ENCODE assay signal across 9 cellular contexts in the genomic region with DNA sequence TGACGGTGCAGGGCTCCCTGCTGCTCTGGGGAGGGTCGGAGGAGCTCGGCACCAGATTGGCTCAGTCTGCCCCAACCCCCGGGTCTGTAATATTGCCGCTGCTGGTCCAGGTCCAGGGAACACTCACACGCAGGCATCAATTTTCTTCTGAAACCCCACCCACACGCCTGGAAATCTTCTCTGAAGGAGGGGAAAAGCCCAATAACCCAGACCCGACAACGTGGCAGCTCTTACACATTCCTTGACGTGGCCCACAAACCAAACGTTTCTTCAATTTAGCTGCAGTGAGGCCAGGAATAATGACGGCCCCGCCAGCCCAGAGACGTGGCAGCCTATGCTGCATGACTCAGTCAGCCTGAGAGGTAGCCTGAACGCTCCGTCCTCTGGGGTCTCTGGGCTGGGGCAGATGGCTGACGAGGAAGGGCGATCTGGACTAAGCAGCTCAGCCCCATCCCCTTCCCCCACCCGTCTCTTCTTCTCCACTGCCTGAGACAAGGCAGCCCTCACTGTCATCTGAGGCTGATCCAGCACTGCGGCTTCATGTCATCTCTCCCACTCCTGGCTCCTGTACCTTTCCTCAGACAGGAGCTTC. TPM values are rescaled to one million over a fixed set of nuclear protein-coding genes. Genes with fewer than 3 reads are reported as not detected.
DNase-seq lines count a peak whose midpoint lies in the region; ATAC-seq and TF ChIP-seq lines count a peak whose summit lies in the region.
"Had no signal": no experiment of that assay in that cellular context is flagged by ENCODE, and none has a peak within 500 bp of the region (broad histone marks: within the 10 kb centered on the region; RNA-seq: fewer than 3 reads in every experiment).

No MANE protein-coding gene starts in this region.

- intact Hi-C loops in dorsolateral prefrontal cortex (cut with DNase I): no loop called here

- H3K27me3 ChIP-seq in dorsolateral prefrontal cortex (no peaks in the 10 kb centered on the region), liver (ENCODE audit: control insufficient read depth in 4 of 4, insufficient read depth in 4 of 4, low read length in 3 of 4) (peaks cover 0 to 3% (median 0%) of the 10 kb centered on the region in 4 donors), thymus (ENCODE audit: control insufficient read depth, insufficient read depth) (no peaks in the 10 kb centered on the region)

- H3K4me1 ChIP-seq in liver (ENCODE audit: control insufficient read depth in 4 of 4, insufficient read depth in 4 of 4, low read length in 3 of 4): no peaks in the 10 kb centered on the region
- H3K4me1 ChIP-seq in thymus (ENCODE audit: control insufficient read depth, insufficient read depth, low read length): no peaks in the 10 kb centered on the region

- H3K36me3 ChIP-seq in liver (ENCODE audit: control insufficient read depth in 4 of 4, insufficient read depth in 3 of 4, low read depth in 1 of 4, low read length in 3 of 4): no peaks in the 10 kb centered on the region
- no peaks in the 10 kb centered on the region for H3K36me3 ChIP-seq in thymus (ENCODE audit: control insufficient read depth, insufficient read depth)

- H3K4me3 ChIP-seq in dorsolateral prefrontal cortex (no peak overlapping the region), liver (ENCODE audit: low read depth in 1 of 3, low read length in 3 of 3) (no peak overlapping the region), thymus (ENCODE audit: low read length) (no peak overlapping the region)

- H3K27ac ChIP-seq in dorsolateral prefrontal cortex (peak overlapping the region in 36 of 59 donors; percentile 3 to 98 (median 67)), liver (ENCODE audit: low read depth in 1 of 2, low read length in 2 of 2) (peak overlapping the region; percentile 36 to 50), thymus (ENCODE audit: low read depth) (peak overlapping the region; percentile 25)

- no peak for TF ChIP-seq CTCF in dorsolateral prefrontal cortex (IDR thresholded peaks at IDR 0.05 in 54 of 56, conservative IDR thresholded peaks at IDR 0.05 in 2 of 56; ENCODE audit: low read depth in 1 of 56, partially characterized antibody in 56 of 56)
- no peak for TF ChIP-seq CTCF in liver (IDR thresholded peaks at IDR 0.05; ENCODE audit: low read depth, low read length, missing input control)

- DNase-seq in LHCN-M2 (ENCODE audit: low read depth): peak; percentile 97
- no peak for DNase-seq in dorsolateral prefrontal cortex
- DNase-seq in NCI-H2081 treated with DMSO at 0.1 percent for 48 hours (lab: John Stamatoyannopoulos, UW): no peak
- DNase-seq in stimulated activated naive CD8-positive, alpha-beta T cell treated with anti-CD3 and anti-CD28 coated beads, Interleukin-15, Interleukin-2, amounts not matched to agents 100 U/mL and 50 U/mL, for 24 hours: no peak
- DNase-seq in activated CD4-positive, CD25-positive, alpha-beta regulatory T cell (lab: John Stamatoyannopoulos, UW): no peak
- DNase-seq: central memory CD4-positive, alpha-beta T cell had no signal

- H3K9ac ChIP-seq in liver (ENCODE audit: low read depth in 1 of 2, low read length in 2 of 2): no peak overlapping the region

- no peak for TF ChIP-seq RAD21 in liver (IDR thresholded peaks at IDR 0.05)

- ATAC-seq in GM18520 (IDR thresholded peaks at IDR 0.05; ENCODE audit: unreplicated experiment): no peak
- no peak for ATAC-seq in stimulated activated naive CD8-positive, alpha-beta T cell treated with anti-CD3 and anti-CD28 coated beads, Interleukin-15, Interleukin-2, amounts not matched to agents 100 U/mL and 50 U/mL, for 24 hours

- no peaks in the 10 kb centered on the region for H3K9me3 ChIP-seq in liver (ENCODE audit: control insufficient read depth in 4 of 4, low read length in 3 of 4)
- no peaks in the 10 kb centered on the region for H3K9me3 ChIP-seq in thymus (ENCODE audit: control insufficient read depth)

- WGBS in liver: 42% methylated on average over 20 of the region's 20 CpGs
- WGBS in thymus: 72% methylated on average over 20 of the region's 20 CpGs

TF ChIP-seq in liver, 16 proteins besides CTCF, POLR2A, EP300 and RAD21:
- TF ChIP-seq YY1 (IDR thresholded peaks at IDR 0.05) (no peak), RXRA (IDR thresholded peaks at IDR 0.05) (no peak), ATF3 (IDR thresholded peaks at IDR 0.05) (no peak), SP1 (IDR thresholded peaks at IDR 0.05) (no peak), ZBTB33 (IDR thresholded peaks at IDR 0.05) (no peak), HNF4G (IDR thresholded peaks at IDR 0.05) (no peak), FOXA1 (IDR thresholded peaks at IDR 0.05) (no peak), FOXA2 (IDR thresholded peaks at IDR 0.05) (no peak), TAF1 (conservative IDR thresholded peaks at IDR 0.05) (no peak), JUND (IDR thresholded peaks at IDR 0.05) (no peak), EGR1 (IDR thresholded peaks at IDR 0.05; ENCODE audit: low read depth in 2 of 2) (no peak), HNF4A (conservative IDR thresholded peaks at IDR 0.05) (no peak), REST (IDR thresholded peaks at IDR 0.05) (no peak)
- TF ChIP-seq, protein P1, sequence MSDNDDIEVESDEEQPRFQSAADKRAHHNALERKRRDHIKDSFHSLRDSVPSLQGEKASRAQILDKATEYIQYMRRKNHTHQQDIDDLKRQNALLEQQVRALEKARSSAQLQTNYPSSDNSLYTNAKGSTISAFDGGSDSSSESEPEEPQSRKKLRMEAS (IDR thresholded peaks at IDR 0.05): no peak
TF ChIP-seq in liver: peak in this region for 0.

RNA-seq across cellular contexts. Expression of gene SPARC, which starts 9.9 kb away (rescaled TPM):
- total RNA-seq in LHCN-M2 (2014; rRNA removed): 797 and 1,163 TPM in 2 replicates
- polyA plus RNA-seq in LHCN-M2 (2012): 2,613 TPM
- total RNA-seq in dorsolateral prefrontal cortex: 100 to 1,000 TPM; 118 to 878 (median 329) TPM
- total RNA-seq in liver: 100 to 1,000 TPM in 1 of 2 donors, 10 to 100 TPM in 1; 96.6 to 116 TPM
- 100 to 1,000 TPM; 104 to 269 TPM for polyA plus RNA-seq in liver
- 183 TPM for polyA plus RNA-seq in thymus
